Comparison of ENCODE assay signal across 10 cellular contexts in genomic region chr2:218009191-218010114, GRCh38. TPM values are rescaled to one million over a fixed set of nuclear protein-coding genes. Genes with fewer than 3 reads are reported as not detected.
DNase-seq lines count a peak whose midpoint lies in the region; ATAC-seq, FAIRE-seq and TF ChIP-seq lines count a peak whose summit lies in the region.
"Had no signal": no experiment of that assay in that cellular context is flagged by ENCODE, and none has a peak within 500 bp of the region (broad histone marks: within the 10 kb centered on the region; RNA-seq: fewer than 3 reads in every experiment).

No MANE protein-coding gene starts in this region.

- peak overlapping the region; percentile 54 for H3K4me3 Mint-ChIP-seq in activated T-cell treated with anti-CD3 and anti-CD28 coated beads, Interleukin-2, amount 50 U/mL, for 4 hours

- TF ChIP-seq RAD21 in HepG2 (CRISPR knock-in tag; IDR thresholded peaks at IDR 0.05), result no peak

- TF ChIP-seq EP300 in HepG2 (IDR thresholded peaks at IDR 0.05; ENCODE audit: low read depth in 2 of 2, low read length in 2 of 2) (no peak), HepG2 (CRISPR knock-in tag; IDR thresholded peaks at IDR 0.05; ENCODE audit: borderline replicate concordance) (no peak), tibial nerve (IDR thresholded peaks at IDR 0.05) (no peak)

- H3K4me1 ChIP-seq in breast epithelium, result peaks cover 3 to 15% of the 10 kb centered on the region in 2 donors
- peaks cover 24% of the 10 kb centered on the region for H3K4me1 ChIP-seq in HepG2 (ENCODE audit: insufficient read depth, low read length)
- H3K4me1 ChIP-seq in tibial nerve, result peaks cover 0 to 33% (median 10%) of the 10 kb centered on the region in 4 donors

- H3K9me3 ChIP-seq in breast epithelium (no peaks in the 10 kb centered on the region), HepG2 (ENCODE audit: low read length) (no peaks in the 10 kb centered on the region), tibial nerve (no peaks in the 10 kb centered on the region)

- intact Hi-C loops in breast epithelium (cut with DNase I; ENCODE audit: low total_unique reads) (no loop called here), HepG2 (cut with micrococcal nuclease; ENCODE audit: unreplicated experiment) (no loop called here)

- FAIRE-seq in HepG2 (lab: Jason Lieb, UNC), result no peak
- FAIRE-seq: D721Med had no signal

- POLR2A ChIA-PET in HepG2 (lab: Yijun Ruan, JAX), result no interaction called here

- H2AFZ ChIP-seq in HepG2 (ENCODE audit: low read length), result no peak overlapping the region

- TF ChIP-seq POLR2A in breast epithelium (IDR thresholded peaks at IDR 0.05) (no peak), HepG2 (IDR thresholded peaks at IDR 0.05; ENCODE audit: insufficient read depth in 1 of 2, low read depth in 2 of 2, low read length in 2 of 2) (no peak), tibial nerve (IDR thresholded peaks at IDR 0.05) (no peak)

- 16% methylated on average over 29 of the region's 31 CpGs for WGBS in HepG2 (ENCODE audit: low lambda C conversion rate)
- WGBS in tibial nerve, 2 donors, result 12 to 17% methylated on average over 27 to 31 of the region's 31 CpGs

- no peak for ATAC-seq in activated T-cell treated with anti-CD3 and anti-CD28 coated beads, Interleukin-2, amount 50 U/mL, for 4 hours
- ATAC-seq in HepG2 (no peak), GM18868 (IDR thresholded peaks at IDR 0.05; ENCODE audit: unreplicated experiment) (no peak), GM21423 (IDR thresholded peaks at IDR 0.05; ENCODE audit: unreplicated experiment) (no peak)

- H3K4me3 ChIP-seq in breast epithelium (peak overlapping the region; percentile 51 to 74 (median 63)), HepG2 (replicated peaks in 1 of 3; ENCODE audit: insufficient read depth in 1 of 3, low read depth in 2 of 3, low read length in 3 of 3) (peak overlapping the region in 2 of 3 experiments; percentile 36 to 61; a peak in 2 of 6 replicates), tibial nerve (peak overlapping the region; percentile 30 to 52 (median 46))

- no peaks in the 10 kb centered on the region for H3K27me3 ChIP-seq in breast epithelium
- peaks cover 7 to 83% of the 10 kb centered on the region in 2 experiments for H3K27me3 ChIP-seq in HepG2 (ENCODE audit: control insufficient read depth in 1 of 2, insufficient read depth in 2 of 2, low read length in 2 of 2)
- H3K27me3 ChIP-seq in tibial nerve, result peaks cover 0 to 33% of the 10 kb centered on the region in 2 donors

- no peaks in the 10 kb centered on the region for H3K79me2 ChIP-seq in HepG2 (ENCODE audit: insufficient read depth, low read length)

- H3K27me3 Mint-ChIP-seq in activated T-cell treated with anti-CD3 and anti-CD28 coated beads, Interleukin-2, amount 50 U/mL, for 4 hours (ENCODE audit: low read depth), result peaks cover 47% of the 10 kb centered on the region

- H3K36me3 ChIP-seq in breast epithelium (no peaks in the 10 kb centered on the region), HepG2 (replicated peaks in 1 of 2; ENCODE audit: control insufficient read depth in 1 of 2, insufficient read depth in 2 of 2, low read length in 2 of 2) (no peaks in the 10 kb centered on the region), tibial nerve (no peaks in the 10 kb centered on the region)

- DNase-seq in activated T-cell treated with anti-CD3 and anti-CD28 coated beads, Interleukin-2, amount 50 U/mL, for 4 hours, result no peak
- no peak for DNase-seq in activated T-cell treated with anti-CD3 and anti-CD28 coated beads for 4 hours
- no peak for DNase-seq in breast epithelium (ENCODE audit: low spot score in 2 of 2)
- no peak for DNase-seq in HepG2 (ENCODE audit: low spot score)
- no peak for DNase-seq in tibial nerve (ENCODE audit: low spot score in 2 of 2)
- no peak for DNase-seq in NCI-H1048 (lab: John Stamatoyannopoulos, UW)

- H3K4me1 Mint-ChIP-seq in activated T-cell treated with anti-CD3 and anti-CD28 coated beads, Interleukin-2, amount 50 U/mL, for 4 hours (ENCODE audit: low read depth), result peaks cover 10% of the 10 kb centered on the region

- no peak overlapping the region for H3K9ac ChIP-seq in HepG2 (ENCODE audit: insufficient read depth, low read depth, low read length)

- H4K20me1 ChIP-seq in HepG2 (ENCODE audit: insufficient read depth, low read length), result no peaks in the 10 kb centered on the region

- no peaks in the 10 kb centered on the region for H3K9me3 Mint-ChIP-seq in activated T-cell treated with anti-CD3 and anti-CD28 coated beads, Interleukin-2, amount 50 U/mL, for 4 hours

- H3K4me2 ChIP-seq in HepG2 (ENCODE audit: low read depth, low read length), result peak overlapping the region; percentile 67

- TF ChIP-seq CTCF in breast epithelium (IDR thresholded peaks at IDR 0.05) (no peak), HepG2 (CRISPR knock-in tag; IDR thresholded peaks at IDR 0.05) (no peak), tibial nerve (IDR thresholded peaks at IDR 0.05) (no peak)

- H3K36me3 Mint-ChIP-seq in activated T-cell treated with anti-CD3 and anti-CD28 coated beads, Interleukin-2, amount 50 U/mL, for 4 hours (ENCODE audit: insufficient read depth), result no peaks in the 10 kb centered on the region

- peak overlapping the region; percentile 57 to 62 for H3K27ac ChIP-seq in breast epithelium
- no peak overlapping the region for H3K27ac ChIP-seq in HepG2 (ENCODE audit: extremely low read length, insufficient read depth, low read length)
- peak overlapping the region in 1 of 4 donors; percentile 4 for H3K27ac ChIP-seq in tibial nerve

- BruUV-seq in HepG2 (replicated peaks; lab: Mats Ljungman, UMichigan), result no TSS peak

- CTCF ChIA-PET in HepG2 (lab: Yijun Ruan, JAX; ENCODE audit: low intra/inter-chr PET ratio, low total read pairs), result interaction anchor here (1.3 kb wide), 1 partner anchor 220 kb away, joined by 3 read pairs; no protein-coding TSS in a partner anchor

- in situ Hi-C loops in HepG2 (cut with HindIII; ENCODE audit: extremely low pct_ligation_motif_present, low pct_unique_long_range_greater_than_20kb), result no loop called here

TF ChIP-seq in HepG2, 621 proteins besides CTCF, POLR2A, EP300 and RAD21 (continues in another document):
- TF ChIP-seq MTF2 (CRISPR knock-in tag; IDR thresholded peaks at IDR 0.05; ENCODE audit: borderline replicate concordance) (0 out of 2 replicates have a peak, but pooled peaks have one; percentile 2), TEAD3 (CRISPR knock-in tag; optimal IDR thresholded peaks at IDR 0.05; ENCODE audit: borderline replicate concordance) (no peak)

RNA-seq across cellular contexts. Expression of gene TNS1, which starts 6.7 kb away (rescaled TPM):
- 1 to 10 TPM in 1 of 3 donors, under 1 TPM in 2; 0.50 to 1.2 (median 0.54) TPM for total RNA-seq in activated T-cell treated with anti-CD3 and anti-CD28 coated beads, Interleukin-2, amount 50 U/mL, for 4 hours
- total RNA-seq in breast epithelium, result 100 to 1,000 TPM; 141 to 577 (median 154) TPM
- total RNA-seq in HepG2 (2016; rRNA removed; fragmentation: Illumina TruSeq; extraction: Trizol), result 1.9 TPM in 2 replicates
- total RNA-seq in HepG2 (2016; cell fraction: cytosol; rRNA removed; fragmentation: Illumina TruSeq; extraction: Trizol; ENCODE audit: low read depth), result 0.51 and 0.71 TPM in 2 replicates
- total RNA-seq in HepG2 (2016; cell fraction: insoluble cytoplasmic fraction; rRNA removed; fragmentation: Illumina TruSeq; extraction: Trizol), result 1.1 and 1.7 TPM in 2 replicates
- total RNA-seq in HepG2 (2016; cell fraction: membrane; rRNA removed; fragmentation: Illumina TruSeq; extraction: Trizol), result 1.9 and 2.2 TPM in 2 replicates
- total RNA-seq in HepG2 (2016; cell fraction: nucleus; rRNA removed; fragmentation: Illumina TruSeq; extraction: Trizol), result 3.7 and 4.7 TPM in 2 replicates
- polyA plus RNA-seq in HepG2 (2011; rRNA removed), result 118 and 127 TPM in 2 replicates
- polyA plus RNA-seq in HepG2 (2011; cell fraction: cytosol; rRNA removed), result 72.1 and 78.8 TPM in 2 replicates
- 302 and 373 TPM in 2 replicates for polyA plus RNA-seq in HepG2 (2011; cell fraction: nucleus; rRNA removed)
- 63.6 and 87.8 TPM in 2 replicates for polyA plus RNA-seq in HepG2 (2012)
- polyA plus RNA-seq in HepG2 (2016; cell fraction: cytosol; fragmentation: Illumina TruSeq; extraction: Trizol; ENCODE audit: low read depth), result 0.35 and 0.62 TPM in 2 replicates
- 1.3 and 1.7 TPM in 2 replicates for polyA plus RNA-seq in HepG2 (2016; cell fraction: insoluble cytoplasmic fraction; fragmentation: Illumina TruSeq; extraction: Trizol; ENCODE audit: low read depth)
- polyA plus RNA-seq in HepG2 (2016; cell fraction: membrane; fragmentation: Illumina TruSeq; extraction: Trizol; ENCODE audit: low read depth), result 0.73 and 0.90 TPM in 2 replicates
- 1.9 and 2.0 TPM in 2 replicates for polyA plus RNA-seq in HepG2 (2016; cell fraction: nucleus; fragmentation: Illumina TruSeq; extraction: Trizol; ENCODE audit: insufficient read depth, low read depth)
- polyA minus RNA-seq in HepG2 (2011; rRNA and poly(A)+ RNA removed; ENCODE audit: low replicate concordance), result 3.6 and 445 TPM in 2 replicates
- 116 and 155 TPM in 2 replicates for polyA minus RNA-seq in HepG2 (2011; cell fraction: cytosol; rRNA and poly(A)+ RNA removed)
- 504 and 544 TPM in 2 replicates for polyA minus RNA-seq in HepG2 (2011; cell fraction: nucleus; rRNA and poly(A)+ RNA removed)
- total RNA-seq in tibial nerve, result 100 to 1,000 TPM; 461 to 648 (median 565) TPM
- total RNA-seq: NCI-H460 had no signal

RNA-seq across cellular contexts. Expression of gene RUFY4, which starts 59.6 kb away (rescaled TPM):
- under 1 TPM in 2 of 3 donors, not detected in 1; 0.16 to 0.38 TPM for total RNA-seq in activated T-cell treated with anti-CD3 and anti-CD28 coated beads, Interleukin-2, amount 50 U/mL, for 4 hours
- total RNA-seq in breast epithelium (1 to 10 TPM in 1 of 3 donors, not detected in 2; 2.8 TPM), HepG2 (2016; rRNA removed; fragmentation: Illumina TruSeq; extraction: Trizol) (not detected in 2 replicates), tibial nerve (not detected)
- not detected in 2 replicates for total RNA-seq in HepG2 (2016; cell fraction: cytosol; rRNA removed; fragmentation: Illumina TruSeq; extraction: Trizol; ENCODE audit: low read depth)
- not detected in 2 replicates for total RNA-seq in HepG2 (2016; cell fraction: insoluble cytoplasmic fraction; rRNA removed; fragmentation: Illumina TruSeq; extraction: Trizol)
- not detected in 2 replicates for total RNA-seq in HepG2 (2016; cell fraction: membrane; rRNA removed; fragmentation: Illumina TruSeq; extraction: Trizol)
- total RNA-seq in HepG2 (2016; cell fraction: nucleus; rRNA removed; fragmentation: Illumina TruSeq; extraction: Trizol), result not detected in 2 replicates
- polyA plus RNA-seq in HepG2 (2011; rRNA removed), result not detected in 2 replicates
- not detected in 2 replicates for polyA plus RNA-seq in HepG2 (2011; cell fraction: cytosol; rRNA removed)
- polyA plus RNA-seq in HepG2 (2011; cell fraction: nucleus; rRNA removed), result 0.05 and 0.19 TPM in 2 replicates
- not detected in 2 replicates for polyA plus RNA-seq in HepG2 (2012)
- polyA plus RNA-seq in HepG2 (2016; cell fraction: cytosol; fragmentation: Illumina TruSeq; extraction: Trizol; ENCODE audit: low read depth), result not detected in 2 replicates
- polyA plus RNA-seq in HepG2 (2016; cell fraction: insoluble cytoplasmic fraction; fragmentation: Illumina TruSeq; extraction: Trizol; ENCODE audit: low read depth), result not detected in 2 replicates
- polyA plus RNA-seq in HepG2 (2016; cell fraction: membrane; fragmentation: Illumina TruSeq; extraction: Trizol; ENCODE audit: low read depth), result not detected in 2 replicates
- not detected in 2 replicates for polyA plus RNA-seq in HepG2 (2016; cell fraction: nucleus; fragmentation: Illumina TruSeq; extraction: Trizol; ENCODE audit: insufficient read depth, low read depth)
- polyA minus RNA-seq in HepG2 (2011; rRNA and poly(A)+ RNA removed; ENCODE audit: low replicate concordance), result 0.33 TPM in 1 of 2 replicates, not detected in the other
- not detected in 2 replicates for polyA minus RNA-seq in HepG2 (2011; cell fraction: cytosol; rRNA and poly(A)+ RNA removed)
- not detected in 2 replicates for polyA minus RNA-seq in HepG2 (2011; cell fraction: nucleus; rRNA and poly(A)+ RNA removed)

Comparison
In these comparisons a context has a peak if more than half of its experiments do, and no peak if none do; other contexts are left out.
1. RNA of gene TNS1, which starts 6.7 kb away (total RNA-seq): 461 to 648 TPM in tibial nerve and 141 to 577 TPM in breast epithelium; 0.51 to 4.7 TPM in HepG2 and 0.50 to 1.2 TPM in activated T-cell treated with anti-CD3 and anti-CD28 coated beads, Interleukin-2, amount 50 U/mL, for 4 hours; every median in the first group is over 10 times any median in the second.
2. Peak in every context shown above with its lines, with median percentiles within 50 percentile points of each other: H3K4me3 ChIP-seq.